17 cellular contexts compared by ENCODE assay signal in the genomic region with DNA sequence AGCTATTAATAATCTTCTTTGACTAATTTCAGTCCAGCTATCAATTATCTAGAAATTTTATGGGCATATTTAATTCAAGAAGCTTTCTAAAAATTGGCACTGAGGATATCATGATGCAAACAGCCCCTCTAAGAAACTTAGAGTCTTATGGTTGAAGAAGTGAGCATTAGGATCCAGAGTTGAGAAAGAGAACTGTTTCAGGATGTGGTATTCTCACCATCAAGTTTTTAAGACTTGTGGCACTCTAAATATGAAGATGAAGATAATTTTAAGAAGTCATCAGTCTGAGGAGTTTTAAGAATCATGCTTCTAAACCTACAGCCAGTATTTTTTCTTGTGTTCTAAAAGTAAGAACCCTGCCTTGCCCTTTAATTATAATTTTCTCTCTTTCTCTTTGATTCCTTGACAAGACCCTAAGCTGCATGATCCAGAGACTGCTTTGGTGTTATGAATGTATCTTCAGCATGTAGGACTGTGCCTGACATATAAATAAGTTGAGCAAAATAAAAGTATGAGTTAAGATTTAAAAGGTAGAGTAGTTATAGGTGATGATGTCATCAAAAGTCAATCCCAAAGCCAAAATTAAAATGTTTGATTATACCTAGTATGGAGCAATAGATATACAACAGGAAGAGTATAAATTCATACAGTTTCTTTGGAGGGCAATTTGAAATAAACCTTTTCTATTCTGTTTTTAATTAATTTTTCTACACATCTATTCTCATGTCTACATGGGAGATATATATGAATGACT. TPM values are rescaled to one million over a fixed set of nuclear protein-coding genes. Genes with fewer than 3 reads are reported as not detected.
DNase-seq lines count a peak whose midpoint lies in the region; ATAC-seq and TF ChIP-seq lines count a peak whose summit lies in the region.
"Had no signal": no experiment of that assay in that cellular context is flagged by ENCODE, and none has a peak within 500 bp of the region (broad histone marks: within the 10 kb centered on the region; RNA-seq: fewer than 3 reads in every experiment).

No MANE protein-coding gene starts in this region.

- H3K9me3 Mint-ChIP-seq in activated CD8-positive, alpha-beta T cell treated with anti-CD3 and anti-CD28 coated beads, Interleukin-2, amount 10 ng/mL, durations not matched to agents 7 days and 5 days (ENCODE audit: insufficient read depth): no peaks in the 10 kb centered on the region
- H3K9me3 Mint-ChIP-seq in activated CD8-positive, alpha-beta T cell treated with anti-CD3 and anti-CD28 coated beads for 36 hours: no peaks in the 10 kb centered on the region
- H3K9me3 Mint-ChIP-seq in T-helper 2 cell treated with Interferon-gamma antibody and Interleukin-4, amounts not matched to agents 5 μg/mL and 100 μg/mL, for 36 hours: no peaks in the 10 kb centered on the region
- H3K9me3 Mint-ChIP-seq in immature natural killer cell: no peaks in the 10 kb centered on the region
- H3K9me3 Mint-ChIP-seq: CD4-positive, alpha-beta memory T cell had no signal

- intact Hi-C loops in activated CD8-positive, alpha-beta T cell treated with anti-CD3 and anti-CD28 coated beads for 36 hours (cut with micrococcal nuclease): no loop called here

- no peak overlapping the region for H3K4me3 ChIP-seq in HEK293 (ENCODE audit: low read depth, low read length)

- DNase-seq in activated CD8-positive, alpha-beta T cell treated with anti-CD3 and anti-CD28 coated beads, Interleukin-2, amount 10 ng/mL, durations not matched to agents 7 days and 5 days: no peak
- no peak for DNase-seq in activated CD8-positive, alpha-beta T cell treated with anti-CD3 and anti-CD28 coated beads for 36 hours
- DNase-seq in T-helper 2 cell treated with Interferon-gamma antibody and Interleukin-4, amounts not matched to agents 5 μg/mL and 100 μg/mL, for 36 hours (ENCODE audit: low spot score): no peak
- DNase-seq in immature natural killer cell (peak in 1 of 3 donors; percentile 25), NCI-H146 treated with DMSO at 0.1 percent for 48 hours (lab: John Stamatoyannopoulos, UW; ENCODE audit: unreplicated experiment) (no peak), GM19238 (ENCODE audit: insufficient read length, low spot score) (no peak)
- DNase-seq: CD4-positive, alpha-beta memory T cell; EL; GOT3; NCI-H1048; NCI-H1436; NCI-H2029 treated with DMSO at 0.1 percent for 48 hours; NCI-H2171; NCI-H526 had no signal

- CTCF ChIA-PET in activated CD8-positive, alpha-beta T cell treated with anti-CD3 and anti-CD28 coated beads, Interleukin-2, amount 10 ng/mL, durations not matched to agents 7 days and 5 days (lab: Charles Lee): no interaction called here
- CTCF ChIA-PET in activated CD8-positive, alpha-beta T cell treated with anti-CD3 and anti-CD28 coated beads for 36 hours (lab: Charles Lee): no interaction called here
- CTCF ChIA-PET in HEK293 (lab: Yijun Ruan, JAX): no interaction called here

- H3K4me3 Mint-ChIP-seq in activated CD8-positive, alpha-beta T cell treated with anti-CD3 and anti-CD28 coated beads, Interleukin-2, amount 10 ng/mL, durations not matched to agents 7 days and 5 days: peak overlapping the region; percentile 13
- H3K4me3 Mint-ChIP-seq in activated CD8-positive, alpha-beta T cell treated with anti-CD3 and anti-CD28 coated beads for 36 hours: no peak overlapping the region
- peak overlapping the region; percentile 28 for H3K4me3 Mint-ChIP-seq in T-helper 2 cell treated with Interferon-gamma antibody and Interleukin-4, amounts not matched to agents 5 μg/mL and 100 μg/mL, for 36 hours
- peak overlapping the region; percentile 56 to 84 (median 71) for H3K4me3 Mint-ChIP-seq in immature natural killer cell
- H3K4me3 Mint-ChIP-seq: CD4-positive, alpha-beta memory T cell had no signal

- H3K4me1 Mint-ChIP-seq in activated CD8-positive, alpha-beta T cell treated with anti-CD3 and anti-CD28 coated beads, Interleukin-2, amount 10 ng/mL, durations not matched to agents 7 days and 5 days (ENCODE audit: low read depth): peaks cover 16% of the 10 kb centered on the region
- H3K4me1 Mint-ChIP-seq in activated CD8-positive, alpha-beta T cell treated with anti-CD3 and anti-CD28 coated beads for 36 hours (ENCODE audit: low read depth): peaks cover 5% of the 10 kb centered on the region
- H3K4me1 Mint-ChIP-seq in T-helper 2 cell treated with Interferon-gamma antibody and Interleukin-4, amounts not matched to agents 5 μg/mL and 100 μg/mL, for 36 hours (ENCODE audit: low read depth): peaks cover 8% of the 10 kb centered on the region
- peaks cover 41 to 57% of the 10 kb centered on the region in 2 donors for H3K4me1 Mint-ChIP-seq in immature natural killer cell

- TF ChIP-seq CTCF in activated CD8-positive, alpha-beta T cell treated with anti-CD3 and anti-CD28 coated beads for 36 hours (IDR thresholded peaks at IDR 0.05): no peak
- no peak for TF ChIP-seq CTCF in HEK293 (tag by site-specific recombination; IDR thresholded peaks at IDR 0.05)

- H3K36me3 ChIP-seq in HEK293 (ENCODE audit: control insufficient read depth in 2 of 2, insufficient read depth in 1 of 2, low read length in 2 of 2): peaks cover 0 to 15% of the 10 kb centered on the region in 2 experiments; a peak in 1 of 3 replicates

- ATAC-seq in activated CD8-positive, alpha-beta T cell treated with anti-CD3 and anti-CD28 coated beads, Interleukin-2, amount 10 ng/mL, durations not matched to agents 7 days and 5 days: peak; percentile 55
- ATAC-seq in activated CD8-positive, alpha-beta T cell treated with anti-CD3 and anti-CD28 coated beads for 36 hours: no peak
- ATAC-seq: HCT116 had no signal

- H3K4me1 ChIP-seq in HEK293 (ENCODE audit: control insufficient read depth, insufficient read depth, low read length): no peaks in the 10 kb centered on the region

- peak overlapping the region; percentile 73 for H3K27ac Mint-ChIP-seq in activated CD8-positive, alpha-beta T cell treated with anti-CD3 and anti-CD28 coated beads, Interleukin-2, amount 10 ng/mL, durations not matched to agents 7 days and 5 days
- H3K27ac Mint-ChIP-seq in activated CD8-positive, alpha-beta T cell treated with anti-CD3 and anti-CD28 coated beads for 36 hours: no peak overlapping the region
- H3K27ac Mint-ChIP-seq in T-helper 2 cell treated with Interferon-gamma antibody and Interleukin-4, amounts not matched to agents 5 μg/mL and 100 μg/mL, for 36 hours: peak overlapping the region; percentile 37
- H3K27ac Mint-ChIP-seq in immature natural killer cell: peak overlapping the region; percentile 80 to 94 (median 89)

- H3K27ac ChIP-seq in HEK293 (ENCODE audit: extremely low read depth, low read depth, low read length): no peak overlapping the region
- H3K27ac ChIP-seq: KMS-11 had no signal

- H3K36me3 Mint-ChIP-seq in activated CD8-positive, alpha-beta T cell treated with anti-CD3 and anti-CD28 coated beads, Interleukin-2, amount 10 ng/mL, durations not matched to agents 7 days and 5 days (ENCODE audit: low read depth): peaks cover 26% of the 10 kb centered on the region
- H3K36me3 Mint-ChIP-seq in activated CD8-positive, alpha-beta T cell treated with anti-CD3 and anti-CD28 coated beads for 36 hours (ENCODE audit: low read depth): peaks cover 13% of the 10 kb centered on the region
- peaks cover 11% of the 10 kb centered on the region for H3K36me3 Mint-ChIP-seq in T-helper 2 cell treated with Interferon-gamma antibody and Interleukin-4, amounts not matched to agents 5 μg/mL and 100 μg/mL, for 36 hours (ENCODE audit: low read depth)
- H3K36me3 Mint-ChIP-seq in immature natural killer cell: peaks cover 9 to 31% (median 16%) of the 10 kb centered on the region in 3 donors

- no peaks in the 10 kb centered on the region for H3K9me3 ChIP-seq in HEK293 (ENCODE audit: control insufficient read depth, insufficient read depth, low read depth, low read length)

- no peaks in the 10 kb centered on the region for H3K27me3 Mint-ChIP-seq in activated CD8-positive, alpha-beta T cell treated with anti-CD3 and anti-CD28 coated beads, Interleukin-2, amount 10 ng/mL, durations not matched to agents 7 days and 5 days (ENCODE audit: low read depth)
- no peaks in the 10 kb centered on the region for H3K27me3 Mint-ChIP-seq in activated CD8-positive, alpha-beta T cell treated with anti-CD3 and anti-CD28 coated beads for 36 hours
- no peaks in the 10 kb centered on the region for H3K27me3 Mint-ChIP-seq in T-helper 2 cell treated with Interferon-gamma antibody and Interleukin-4, amounts not matched to agents 5 μg/mL and 100 μg/mL, for 36 hours (ENCODE audit: low read depth)
- peaks cover 0 to 2% (median 1%) of the 10 kb centered on the region in 3 donors for H3K27me3 Mint-ChIP-seq in immature natural killer cell (ENCODE audit: low read depth in 3 of 3)
- H3K27me3 Mint-ChIP-seq: CD4-positive, alpha-beta memory T cell had no signal

- POLR2A ChIA-PET in activated CD8-positive, alpha-beta T cell treated with anti-CD3 and anti-CD28 coated beads, Interleukin-2, amount 10 ng/mL, durations not matched to agents 7 days and 5 days (lab: Charles Lee): no interaction called here
- POLR2A ChIA-PET in activated CD8-positive, alpha-beta T cell treated with anti-CD3 and anti-CD28 coated beads for 36 hours (lab: Charles Lee): no interaction called here
- POLR2A ChIA-PET in HEK293 (lab: Yijun Ruan, JAX): no interaction called here

TF ChIP-seq in HEK293, 187 proteins besides CTCF, POLR2A, EP300 and RAD21:
- TF ChIP-seq, protein P1, sequence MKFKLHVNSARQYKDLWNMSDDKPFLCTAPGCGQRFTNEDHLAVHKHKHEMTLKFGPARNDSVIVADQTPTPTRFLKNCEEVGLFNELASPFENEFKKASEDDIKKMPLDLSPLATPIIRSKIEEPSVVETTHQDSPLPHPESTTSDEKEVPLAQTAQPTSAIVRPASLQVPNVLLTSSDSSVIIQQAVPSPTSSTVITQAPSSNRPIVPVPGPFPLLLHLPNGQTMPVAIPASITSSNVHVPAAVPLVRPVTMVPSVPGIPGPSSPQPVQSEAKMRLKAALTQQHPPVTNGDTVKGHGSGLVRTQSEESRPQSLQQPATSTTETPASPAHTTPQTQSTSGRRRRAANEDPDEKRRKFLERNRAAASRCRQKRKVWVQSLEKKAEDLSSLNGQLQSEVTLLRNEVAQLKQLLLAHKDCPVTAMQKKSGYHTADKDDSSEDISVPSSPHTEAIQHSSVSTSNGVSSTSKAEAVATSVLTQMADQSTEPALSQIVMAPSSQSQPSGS (tag by site-specific recombination; IDR thresholded peaks at IDR 0.05; ENCODE audit: low read depth): peak; percentile 84
- no peak for TF ChIP-seq ZNF266 (tag by site-specific recombination; IDR thresholded peaks at IDR 0.05; ENCODE audit: low read depth)
TF ChIP-seq in HEK293: peak in this region for 1.

RNA-seq across cellular contexts. Expression of a gene that starts 39.1 kb away (rescaled TPM):
- 10 to 100 TPM; 11.8 to 12.5 TPM for total RNA-seq in activated CD8-positive, alpha-beta T cell treated with anti-CD3 and anti-CD28 coated beads, Interleukin-2, amount 10 ng/mL, durations not matched to agents 7 days and 5 days
- total RNA-seq in activated CD8-positive, alpha-beta T cell treated with anti-CD3 and anti-CD28 coated beads for 36 hours: 1 to 10 TPM; 5.3 TPM
- 10 to 100 TPM in 1 of 3 donors, 1 to 10 TPM in 2; 2.9 to 10.7 (median 5.2) TPM for polyA plus RNA-seq in immature natural killer cell
